In genomic region chr9:27491164-27491563, GRCh38 we compare ENCODE assay signal across 17 cellular contexts. TPM values are rescaled to one million over a fixed set of nuclear protein-coding genes. Genes with fewer than 3 reads are reported as not detected.
DNase-seq lines count a peak whose midpoint lies in the region; ATAC-seq, FAIRE-seq and TF ChIP-seq lines count a peak whose summit lies in the region.
"Had no signal": no experiment of that assay in that cellular context is flagged by ENCODE, and none has a peak within 500 bp of the region (broad histone marks: within the 10 kb centered on the region; RNA-seq: fewer than 3 reads in every experiment).

No MANE protein-coding gene starts in this region.

- H3K4me3 ChIP-seq in naive thymus-derived CD4-positive, alpha-beta T cell (ENCODE audit: low read length) = no peak overlapping the region
- H3K4me3 ChIP-seq in right atrium auricular region = no peak overlapping the region
- no peak overlapping the region for H3K4me3 ChIP-seq in gastrocnemius medialis
- H3K4me3 ChIP-seq: upper lobe of left lung had no signal

- TF ChIP-seq RAD21 in Ishikawa (IDR thresholded peaks at IDR 0.05; ENCODE audit: low read depth) = no peak

- no peaks in the 10 kb centered on the region for H3K36me3 ChIP-seq in naive thymus-derived CD4-positive, alpha-beta T cell (ENCODE audit: control insufficient read depth in 2 of 3, insufficient read depth in 3 of 3, low read length in 3 of 3)
- no peaks in the 10 kb centered on the region for H3K36me3 ChIP-seq in right atrium auricular region
- no peaks in the 10 kb centered on the region for H3K36me3 ChIP-seq in gastrocnemius medialis
- H3K36me3 ChIP-seq: upper lobe of left lung had no signal

- TF ChIP-seq EP300 in Ishikawa (IDR thresholded peaks at IDR 0.05; ENCODE audit: borderline replicate concordance) = no peak

- H3K36me3 Mint-ChIP-seq in naive thymus-derived CD4-positive, alpha-beta T cell = peaks cover 0 to 6% (median 3%) of the 10 kb centered on the region in 5 donors
- H3K36me3 Mint-ChIP-seq: activated naive CD4-positive, alpha-beta T cell treated with anti-CD3 and anti-CD28 coated beads, Interleukin-2, amount 10 ng/mL, durations not matched to agents 7 days and 5 days had no signal

- no peaks in the 10 kb centered on the region for H3K27me3 ChIP-seq in naive thymus-derived CD4-positive, alpha-beta T cell (ENCODE audit: control insufficient read depth in 2 of 2, insufficient read depth in 2 of 2, low read length in 2 of 2)
- no peaks in the 10 kb centered on the region for H3K27me3 ChIP-seq in right atrium auricular region
- H3K27me3 ChIP-seq in gastrocnemius medialis = no peaks in the 10 kb centered on the region
- H3K27me3 ChIP-seq: upper lobe of left lung had no signal

- in situ Hi-C loops in gastrocnemius medialis (cut with MboI; ENCODE audit: low sequenced_read_pairs in 4 of 4) = no loop called here

- peaks cover 0 to under 1% of the 10 kb centered on the region in 2 donors for H3K4me1 ChIP-seq in naive thymus-derived CD4-positive, alpha-beta T cell (ENCODE audit: control insufficient read depth in 2 of 2, insufficient read depth in 2 of 2, low read length in 2 of 2)
- peaks cover 0 to 10% of the 10 kb centered on the region in 2 donors for H3K4me1 ChIP-seq in right atrium auricular region
- H3K4me1 ChIP-seq in gastrocnemius medialis = peaks cover 4 to 8% of the 10 kb centered on the region in 2 donors
- H3K4me1 ChIP-seq: upper lobe of left lung had no signal

- peaks cover 0 to 14% (median 7%) of the 10 kb centered on the region in 11 donors for H3K9me3 Mint-ChIP-seq in naive thymus-derived CD4-positive, alpha-beta T cell

- no peaks in the 10 kb centered on the region for H3K9me3 ChIP-seq in naive thymus-derived CD4-positive, alpha-beta T cell (ENCODE audit: control insufficient read depth in 2 of 3, low read length in 3 of 3)
- H3K9me3 ChIP-seq in right atrium auricular region (no peaks in the 10 kb centered on the region), gastrocnemius medialis (no peaks in the 10 kb centered on the region)
- H3K9me3 ChIP-seq: upper lobe of left lung had no signal

- CTCF ChIA-PET in naive thymus-derived CD4-positive, alpha-beta T cell (lab: Charles Lee) = no interaction called here

- peak; percentile 20 for DNase-seq in astrocyte of the hippocampus (ENCODE audit: low read depth, low spot score)
- DNase-seq in naive thymus-derived CD4-positive, alpha-beta T cell = no peak
- no peak for DNase-seq in right atrium auricular region (ENCODE audit: low spot score)
- no peak for DNase-seq in HTR-8/SVneo (ENCODE audit: insufficient read length, low spot score)
- DNase-seq in gastrocnemius medialis = no peak
- no peak for DNase-seq in GF-D8 (lab: John Stamatoyannopoulos, UW)
- DNase-seq: activated naive CD4-positive, alpha-beta T cell treated with anti-CD3 and anti-CD28 coated beads, Interleukin-2, amount 10 ng/mL, durations not matched to agents 7 days and 5 days; DND-41; effector memory CD4-positive, alpha-beta T cell; retina had no signal

- no peak for TF ChIP-seq CTCF in right atrium auricular region (IDR thresholded peaks at IDR 0.05)
- TF ChIP-seq CTCF in gastrocnemius medialis (IDR thresholded peaks at IDR 0.05 in 4 of 5, conservative IDR thresholded peaks at IDR 0.05 in 1 of 5) = no peak

- peak; percentile 34 for ATAC-seq in GM18519 (IDR thresholded peaks at IDR 0.05; ENCODE audit: low FRiP score, unreplicated experiment)
- ATAC-seq in naive thymus-derived CD4-positive, alpha-beta T cell = peak; percentile 55
- no peak for ATAC-seq in gastrocnemius medialis
- ATAC-seq: WTC11 had no signal

- no peak overlapping the region for H3K4me3 Mint-ChIP-seq in naive thymus-derived CD4-positive, alpha-beta T cell
- H3K4me3 Mint-ChIP-seq: activated naive CD4-positive, alpha-beta T cell treated with anti-CD3 and anti-CD28 coated beads, Interleukin-2, amount 10 ng/mL, durations not matched to agents 7 days and 5 days; WTC11 had no signal

- no peaks in the 10 kb centered on the region for H3K27me3 Mint-ChIP-seq in naive thymus-derived CD4-positive, alpha-beta T cell

- intact Hi-C loops in naive thymus-derived CD4-positive, alpha-beta T cell (cut with micrococcal nuclease) = no loop called here
- intact Hi-C loops in gastrocnemius medialis (cut with DNase I; ENCODE audit: low total_unique reads) = no loop called here

- peaks cover 0 to 13% (median under 1%) of the 10 kb centered on the region in 7 donors for H3K4me1 Mint-ChIP-seq in naive thymus-derived CD4-positive, alpha-beta T cell

- TF ChIP-seq POLR2A in gastrocnemius medialis (IDR thresholded peaks at IDR 0.05) = no peak

- no peak overlapping the region for H3K27ac Mint-ChIP-seq in naive thymus-derived CD4-positive, alpha-beta T cell
- H3K27ac Mint-ChIP-seq: activated naive CD4-positive, alpha-beta T cell treated with anti-CD3 and anti-CD28 coated beads, Interleukin-2, amount 10 ng/mL, durations not matched to agents 7 days and 5 days; WTC11 had no signal

- POLR2A ChIA-PET in naive thymus-derived CD4-positive, alpha-beta T cell (lab: Charles Lee) = no interaction called here

- no peak overlapping the region for H3K27ac ChIP-seq in naive thymus-derived CD4-positive, alpha-beta T cell (ENCODE audit: low read depth, low read length)
- no peak overlapping the region for H3K27ac ChIP-seq in right atrium auricular region
- H3K27ac ChIP-seq in gastrocnemius medialis = no peak overlapping the region
- H3K27ac ChIP-seq: upper lobe of left lung had no signal

- FAIRE-seq in HTR-8/SVneo (lab: Jason Lieb, UNC) = no peak

TF ChIP-seq in Ishikawa, 13 proteins besides CTCF, POLR2A, EP300 and RAD21:
- peak; percentile 11; the same call in 1 of the 2 replicates for TF ChIP-seq CEBPB (IDR thresholded peaks at IDR 0.05)
- TF ChIP-seq USF1 (IDR thresholded peaks at IDR 0.05) = no peak
- no peak for TF ChIP-seq TEAD4 (IDR thresholded peaks at IDR 0.05)
- TF ChIP-seq NFIC (IDR thresholded peaks at IDR 0.05) = 0 out of 2 replicates have a peak, but pooled peaks have one; percentile 11
- TF ChIP-seq YY1 (IDR thresholded peaks at IDR 0.05; ENCODE audit: low read depth) = no peak

RNA-seq across cellular contexts. Expression of gene IFNK, which starts 32.9 kb away (rescaled TPM):
- total RNA-seq in naive thymus-derived CD4-positive, alpha-beta T cell = not detected
- polyA plus RNA-seq in naive thymus-derived CD4-positive, alpha-beta T cell = not detected
- total RNA-seq in right atrium auricular region = not detected
- not detected for total RNA-seq in gastrocnemius medialis
- total RNA-seq: glomerular endothelial cell, M059J, myocyte, upper lobe of left lung, WTC11 had no signal

RNA-seq across cellular contexts. Expression of gene MOB3B, which starts 38.5 kb away (rescaled TPM):
- 1 to 10 TPM in 2 of 5 experiments, under 1 TPM in 3; 0.29 to 1.8 (median 0.76) TPM for total RNA-seq in naive thymus-derived CD4-positive, alpha-beta T cell
- under 1 TPM in 1 of 2 donors, not detected in 1; 0.07 TPM for polyA plus RNA-seq in naive thymus-derived CD4-positive, alpha-beta T cell
- total RNA-seq in right atrium auricular region (1 to 10 TPM in 1 of 2 donors, under 1 TPM in 1; 0.85 to 2.9 TPM), gastrocnemius medialis (10 to 100 TPM in 3 of 4 donors, 1 to 10 TPM in 1; 3.4 to 16.3 (median 12.7) TPM)
- total RNA-seq: myocyte had no signal

Comparison
In these comparisons a context has a peak if more than half of its experiments do, and no peak if none do; other contexts are left out.
1. ATAC-seq: peak in GM18519 (single experiment) and naive thymus-derived CD4-positive, alpha-beta T cell (single experiment); none in gastrocnemius medialis (0 of 2).